ENCODE assay signal across 1 cellular context in the genomic region with DNA sequence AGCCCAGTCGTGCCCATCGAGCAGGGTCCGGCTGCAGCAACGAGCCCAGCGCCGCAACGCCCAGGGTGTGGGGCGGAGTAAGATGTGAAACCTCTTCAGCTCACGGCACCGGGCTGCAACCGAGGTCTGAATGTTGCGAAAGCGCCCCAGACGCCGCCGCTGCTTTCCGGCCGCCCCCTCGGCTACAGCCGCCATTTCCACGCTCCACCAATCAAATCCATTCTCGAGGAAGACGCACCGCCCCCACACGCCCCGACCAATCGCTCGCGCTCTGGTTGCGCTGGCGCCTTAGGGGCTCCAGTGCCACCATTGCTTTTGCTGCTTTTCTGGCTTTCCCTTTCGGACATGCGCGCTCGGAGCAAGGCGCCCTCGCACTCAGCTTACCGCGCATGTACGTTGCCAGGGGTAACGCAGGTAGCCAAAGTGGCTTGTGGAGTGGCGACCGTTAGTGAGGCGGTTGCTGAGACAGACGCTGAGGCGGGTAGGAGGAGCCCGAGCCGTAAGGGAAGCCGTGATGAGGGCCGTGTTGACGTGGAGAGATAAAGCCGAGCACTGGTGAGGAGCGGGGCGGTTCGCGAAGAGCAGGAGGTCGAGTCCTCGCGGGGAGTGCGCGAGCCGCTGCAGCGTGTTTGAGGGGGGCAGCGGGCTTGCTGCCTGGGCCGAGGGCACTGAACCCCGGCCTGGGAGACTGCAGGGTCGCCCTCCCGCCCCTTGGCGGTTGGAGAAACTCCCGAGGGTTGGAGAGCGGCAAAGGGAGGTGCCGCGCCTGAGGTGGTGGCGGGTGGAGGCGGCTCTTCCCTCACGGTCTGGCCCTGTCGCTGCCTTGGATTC.
TF ChIP-seq lines count a peak whose summit lies in the region.

A gene with protein sequence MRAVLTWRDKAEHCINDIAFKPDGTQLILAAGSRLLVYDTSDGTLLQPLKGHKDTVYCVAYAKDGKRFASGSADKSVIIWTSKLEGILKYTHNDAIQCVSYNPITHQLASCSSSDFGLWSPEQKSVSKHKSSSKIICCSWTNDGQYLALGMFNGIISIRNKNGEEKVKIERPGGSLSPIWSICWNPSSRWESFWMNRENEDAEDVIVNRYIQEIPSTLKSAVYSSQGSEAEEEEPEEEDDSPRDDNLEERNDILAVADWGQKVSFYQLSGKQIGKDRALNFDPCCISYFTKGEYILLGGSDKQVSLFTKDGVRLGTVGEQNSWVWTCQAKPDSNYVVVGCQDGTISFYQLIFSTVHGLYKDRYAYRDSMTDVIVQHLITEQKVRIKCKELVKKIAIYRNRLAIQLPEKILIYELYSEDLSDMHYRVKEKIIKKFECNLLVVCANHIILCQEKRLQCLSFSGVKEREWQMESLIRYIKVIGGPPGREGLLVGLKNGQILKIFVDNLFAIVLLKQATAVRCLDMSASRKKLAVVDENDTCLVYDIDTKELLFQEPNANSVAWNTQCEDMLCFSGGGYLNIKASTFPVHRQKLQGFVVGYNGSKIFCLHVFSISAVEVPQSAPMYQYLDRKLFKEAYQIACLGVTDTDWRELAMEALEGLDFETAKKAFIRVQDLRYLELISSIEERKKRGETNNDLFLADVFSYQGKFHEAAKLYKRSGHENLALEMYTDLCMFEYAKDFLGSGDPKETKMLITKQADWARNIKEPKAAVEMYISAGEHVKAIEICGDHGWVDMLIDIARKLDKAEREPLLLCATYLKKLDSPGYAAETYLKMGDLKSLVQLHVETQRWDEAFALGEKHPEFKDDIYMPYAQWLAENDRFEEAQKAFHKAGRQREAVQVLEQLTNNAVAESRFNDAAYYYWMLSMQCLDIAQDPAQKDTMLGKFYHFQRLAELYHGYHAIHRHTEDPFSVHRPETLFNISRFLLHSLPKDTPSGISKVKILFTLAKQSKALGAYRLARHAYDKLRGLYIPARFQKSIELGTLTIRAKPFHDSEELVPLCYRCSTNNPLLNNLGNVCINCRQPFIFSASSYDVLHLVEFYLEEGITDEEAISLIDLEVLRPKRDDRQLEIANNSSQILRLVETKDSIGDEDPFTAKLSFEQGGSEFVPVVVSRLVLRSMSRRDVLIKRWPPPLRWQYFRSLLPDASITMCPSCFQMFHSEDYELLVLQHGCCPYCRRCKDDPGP (plus strand): TSS at position 408 of the 831 bp plus-strand sequence. CDS start 107 bp downstream, at position 515.
A gene (minus strand): TSS at position 132 of the 831 bp plus-strand sequence. CDS start 115 bp downstream, at position 17.

TF ChIP-seq in GM12878, 131 proteins besides CTCF, POLR2A, EP300 and RAD21 (continued from another document and continues in another):
- TF ChIP-seq, protein P1, sequence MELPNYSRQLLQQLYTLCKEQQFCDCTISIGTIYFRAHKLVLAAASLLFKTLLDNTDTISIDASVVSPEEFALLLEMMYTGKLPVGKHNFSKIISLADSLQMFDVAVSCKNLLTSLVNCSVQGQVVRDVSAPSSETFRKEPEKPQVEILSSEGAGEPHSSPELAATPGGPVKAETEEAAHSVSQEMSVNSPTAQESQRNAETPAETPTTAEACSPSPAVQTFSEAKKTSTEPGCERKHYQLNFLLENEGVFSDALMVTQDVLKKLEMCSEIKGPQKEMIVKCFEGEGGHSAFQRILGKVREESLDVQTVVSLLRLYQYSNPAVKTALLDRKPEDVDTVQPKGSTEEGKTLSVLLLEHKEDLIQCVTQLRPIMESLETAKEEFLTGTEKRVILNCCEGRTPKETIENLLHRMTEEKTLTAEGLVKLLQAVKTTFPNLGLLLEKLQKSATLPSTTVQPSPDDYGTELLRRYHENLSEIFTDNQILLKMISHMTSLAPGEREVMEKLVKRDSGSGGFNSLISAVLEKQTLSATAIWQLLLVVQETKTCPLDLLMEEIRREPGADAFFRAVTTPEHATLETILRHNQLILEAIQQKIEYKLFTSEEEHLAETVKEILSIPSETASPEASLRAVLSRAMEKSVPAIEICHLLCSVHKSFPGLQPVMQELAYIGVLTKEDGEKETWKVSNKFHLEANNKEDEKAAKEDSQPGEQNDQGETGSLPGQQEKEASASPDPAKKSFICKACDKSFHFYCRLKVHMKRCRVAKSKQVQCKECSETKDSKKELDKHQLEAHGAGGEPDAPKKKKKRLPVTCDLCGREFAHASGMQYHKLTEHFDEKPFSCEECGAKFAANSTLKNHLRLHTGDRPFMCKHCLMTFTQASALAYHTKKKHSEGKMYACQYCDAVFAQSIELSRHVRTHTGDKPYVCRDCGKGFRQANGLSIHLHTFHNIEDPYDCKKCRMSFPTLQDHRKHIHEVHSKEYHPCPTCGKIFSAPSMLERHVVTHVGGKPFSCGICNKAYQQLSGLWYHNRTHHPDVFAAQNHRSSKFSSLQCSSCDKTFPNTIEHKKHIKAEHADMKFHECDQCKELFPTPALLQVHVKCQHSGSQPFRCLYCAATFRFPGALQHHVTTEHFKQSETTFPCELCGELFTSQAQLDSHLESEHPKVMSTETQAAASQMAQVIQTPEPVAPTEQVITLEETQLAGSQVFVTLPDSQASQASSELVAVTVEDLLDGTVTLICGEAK (IDR thresholded peaks at IDR 0.05; ENCODE audit: borderline replicate concordance): no peak
- TF ChIP-seq ATF7 (IDR thresholded peaks at IDR 0.05; ENCODE audit: low read depth) (no peak), HCFC1 (IDR thresholded peaks at IDR 0.05; ENCODE audit: low read length) (peak; percentile 56), KDM1A (IDR thresholded peaks at IDR 0.05; ENCODE audit: borderline replicate concordance) (no peak), BCL11A (IDR thresholded peaks at IDR 0.05; ENCODE audit: low read depth, low read length) (0 out of 2 replicates have a peak, but pooled peaks have one; percentile 10), RB1 (IDR thresholded peaks at IDR 0.05; ENCODE audit: borderline replicate concordance) (peak; percentile 63; the same call in 1 of the 2 replicates), NR2C1 (IDR thresholded peaks at IDR 0.05) (no peak), SIN3A (IDR thresholded peaks at IDR 0.05; ENCODE audit: low read depth, low read length) (peak; percentile 73), STAT1 (conservative IDR thresholded peaks at IDR 0.05) (no peak), SUZ12 (IDR thresholded peaks at IDR 0.05; ENCODE audit: unreplicated experiment) (no peak), ZNF384 (IDR thresholded peaks at IDR 0.05; ENCODE audit: borderline replicate concordance, low read depth, low read length) (no peak), RCOR1 (conservative IDR thresholded peaks at IDR 0.05; ENCODE audit: low read depth, low read length) (no peak), NFIC (IDR thresholded peaks at IDR 0.05; ENCODE audit: low read depth, low read length) (no peak), ZNF274 (IDR thresholded peaks at IDR 0.05; ENCODE audit: insufficient read depth, insufficient read length) (no peak), SP1 (IDR thresholded peaks at IDR 0.05; ENCODE audit: low read depth, low read length) (peak; percentile 89), MEF2A (IDR thresholded peaks at IDR 0.05; ENCODE audit: insufficient read depth, low read depth, low read length) (0 out of 2 replicates have a peak, but pooled peaks have one; percentile 7), CHD2 (IDR thresholded peaks at IDR 0.05; ENCODE audit: borderline replicate concordance, low read depth, low read length) (peak; percentile 46; the same call in 1 of the 2 replicates), JUND (IDR thresholded peaks at IDR 0.05; ENCODE audit: low read depth, low read length) (no peak), NR2F1 (conservative IDR thresholded peaks at IDR 0.05) (peak; percentile 72), SPI1 (IDR thresholded peaks at IDR 0.05; ENCODE audit: borderline replicate concordance, insufficient read depth, low read depth, low read length) (no peak), SREBF2 (IDR thresholded peaks at IDR 0.05; ENCODE audit: low read length) (no peak; the same call in 1 of the 2 replicates), CBX3 (IDR thresholded peaks at IDR 0.05; ENCODE audit: borderline replicate concordance, low read depth) (no peak), MTA2 (IDR thresholded peaks at IDR 0.05; ENCODE audit: low read depth) (no peak; the same call in 1 of the 2 replicates), TCF7 (IDR thresholded peaks at IDR 0.05; ENCODE audit: borderline replicate concordance) (no peak), MTA3 (IDR thresholded peaks at IDR 0.05; ENCODE audit: borderline replicate concordance, low read length) (no peak), EZH2 (IDR thresholded peaks at IDR 0.05; ENCODE audit: borderline replicate concordance, control insufficient read depth, low read depth, low read length) (no peak)
- TF ChIP-seq, protein P2, sequence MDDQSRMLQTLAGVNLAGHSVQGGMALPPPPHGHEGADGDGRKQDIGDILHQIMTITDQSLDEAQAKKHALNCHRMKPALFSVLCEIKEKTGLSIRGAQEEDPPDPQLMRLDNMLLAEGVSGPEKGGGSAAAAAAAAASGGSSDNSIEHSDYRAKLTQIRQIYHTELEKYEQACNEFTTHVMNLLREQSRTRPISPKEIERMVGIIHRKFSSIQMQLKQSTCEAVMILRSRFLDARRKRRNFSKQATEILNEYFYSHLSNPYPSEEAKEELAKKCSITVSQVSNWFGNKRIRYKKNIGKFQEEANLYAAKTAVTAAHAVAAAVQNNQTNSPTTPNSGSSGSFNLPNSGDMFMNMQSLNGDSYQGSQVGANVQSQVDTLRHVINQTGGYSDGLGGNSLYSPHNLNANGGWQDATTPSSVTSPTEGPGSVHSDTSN (IDR thresholded peaks at IDR 0.05; ENCODE audit: insufficient replicate concordance, low read depth, low read length): no peak
- TF ChIP-seq, protein P3, sequence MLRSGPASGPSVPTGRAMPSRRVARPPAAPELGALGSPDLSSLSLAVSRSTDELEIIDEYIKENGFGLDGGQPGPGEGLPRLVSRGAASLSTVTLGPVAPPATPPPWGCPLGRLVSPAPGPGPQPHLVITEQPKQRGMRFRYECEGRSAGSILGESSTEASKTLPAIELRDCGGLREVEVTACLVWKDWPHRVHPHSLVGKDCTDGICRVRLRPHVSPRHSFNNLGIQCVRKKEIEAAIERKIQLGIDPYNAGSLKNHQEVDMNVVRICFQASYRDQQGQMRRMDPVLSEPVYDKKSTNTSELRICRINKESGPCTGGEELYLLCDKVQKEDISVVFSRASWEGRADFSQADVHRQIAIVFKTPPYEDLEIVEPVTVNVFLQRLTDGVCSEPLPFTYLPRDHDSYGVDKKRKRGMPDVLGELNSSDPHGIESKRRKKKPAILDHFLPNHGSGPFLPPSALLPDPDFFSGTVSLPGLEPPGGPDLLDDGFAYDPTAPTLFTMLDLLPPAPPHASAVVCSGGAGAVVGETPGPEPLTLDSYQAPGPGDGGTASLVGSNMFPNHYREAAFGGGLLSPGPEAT (IDR thresholded peaks at IDR 0.05; ENCODE audit: low read depth): peak; percentile 19; the same call in 1 of the 2 replicates
- TF ChIP-seq, protein P4, sequence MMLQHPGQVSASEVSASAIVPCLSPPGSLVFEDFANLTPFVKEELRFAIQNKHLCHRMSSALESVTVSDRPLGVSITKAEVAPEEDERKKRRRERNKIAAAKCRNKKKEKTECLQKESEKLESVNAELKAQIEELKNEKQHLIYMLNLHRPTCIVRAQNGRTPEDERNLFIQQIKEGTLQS (IDR thresholded peaks at IDR 0.05; ENCODE audit: borderline replicate concordance, extremely low read depth, low read depth, low read length): no peak
- TF ChIP-seq, protein P5, sequence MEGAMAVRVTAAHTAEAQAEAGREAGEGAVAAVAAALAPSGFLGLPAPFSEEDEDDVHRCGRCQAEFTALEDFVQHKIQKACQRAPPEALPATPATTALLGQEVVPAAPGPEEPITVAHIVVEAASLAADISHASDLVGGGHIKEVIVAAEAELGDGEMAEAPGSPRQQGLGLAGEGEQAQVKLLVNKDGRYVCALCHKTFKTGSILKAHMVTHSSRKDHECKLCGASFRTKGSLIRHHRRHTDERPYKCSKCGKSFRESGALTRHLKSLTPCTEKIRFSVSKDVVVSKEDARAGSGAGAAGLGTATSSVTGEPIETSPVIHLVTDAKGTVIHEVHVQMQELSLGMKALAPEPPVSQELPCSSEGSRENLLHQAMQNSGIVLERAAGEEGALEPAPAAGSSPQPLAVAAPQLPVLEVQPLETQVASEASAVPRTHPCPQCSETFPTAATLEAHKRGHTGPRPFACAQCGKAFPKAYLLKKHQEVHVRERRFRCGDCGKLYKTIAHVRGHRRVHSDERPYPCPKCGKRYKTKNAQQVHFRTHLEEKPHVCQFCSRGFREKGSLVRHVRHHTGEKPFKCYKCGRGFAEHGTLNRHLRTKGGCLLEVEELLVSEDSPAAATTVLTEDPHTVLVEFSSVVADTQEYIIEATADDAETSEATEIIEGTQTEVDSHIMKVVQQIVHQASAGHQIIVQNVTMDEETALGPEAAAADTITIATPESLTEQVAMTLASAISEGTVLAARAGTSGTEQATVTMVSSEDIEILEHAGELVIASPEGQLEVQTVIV (IDR thresholded peaks at IDR 0.05; ENCODE audit: borderline replicate concordance, partially characterized antibody): peak; percentile 99
- TF ChIP-seq, protein P6, sequence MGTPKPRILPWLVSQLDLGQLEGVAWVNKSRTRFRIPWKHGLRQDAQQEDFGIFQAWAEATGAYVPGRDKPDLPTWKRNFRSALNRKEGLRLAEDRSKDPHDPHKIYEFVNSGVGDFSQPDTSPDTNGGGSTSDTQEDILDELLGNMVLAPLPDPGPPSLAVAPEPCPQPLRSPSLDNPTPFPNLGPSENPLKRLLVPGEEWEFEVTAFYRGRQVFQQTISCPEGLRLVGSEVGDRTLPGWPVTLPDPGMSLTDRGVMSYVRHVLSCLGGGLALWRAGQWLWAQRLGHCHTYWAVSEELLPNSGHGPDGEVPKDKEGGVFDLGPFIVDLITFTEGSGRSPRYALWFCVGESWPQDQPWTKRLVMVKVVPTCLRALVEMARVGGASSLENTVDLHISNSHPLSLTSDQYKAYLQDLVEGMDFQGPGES (IDR thresholded peaks at IDR 0.05): no peak; the same call in 1 of the 2 replicates
- TF ChIP-seq, protein P7, sequence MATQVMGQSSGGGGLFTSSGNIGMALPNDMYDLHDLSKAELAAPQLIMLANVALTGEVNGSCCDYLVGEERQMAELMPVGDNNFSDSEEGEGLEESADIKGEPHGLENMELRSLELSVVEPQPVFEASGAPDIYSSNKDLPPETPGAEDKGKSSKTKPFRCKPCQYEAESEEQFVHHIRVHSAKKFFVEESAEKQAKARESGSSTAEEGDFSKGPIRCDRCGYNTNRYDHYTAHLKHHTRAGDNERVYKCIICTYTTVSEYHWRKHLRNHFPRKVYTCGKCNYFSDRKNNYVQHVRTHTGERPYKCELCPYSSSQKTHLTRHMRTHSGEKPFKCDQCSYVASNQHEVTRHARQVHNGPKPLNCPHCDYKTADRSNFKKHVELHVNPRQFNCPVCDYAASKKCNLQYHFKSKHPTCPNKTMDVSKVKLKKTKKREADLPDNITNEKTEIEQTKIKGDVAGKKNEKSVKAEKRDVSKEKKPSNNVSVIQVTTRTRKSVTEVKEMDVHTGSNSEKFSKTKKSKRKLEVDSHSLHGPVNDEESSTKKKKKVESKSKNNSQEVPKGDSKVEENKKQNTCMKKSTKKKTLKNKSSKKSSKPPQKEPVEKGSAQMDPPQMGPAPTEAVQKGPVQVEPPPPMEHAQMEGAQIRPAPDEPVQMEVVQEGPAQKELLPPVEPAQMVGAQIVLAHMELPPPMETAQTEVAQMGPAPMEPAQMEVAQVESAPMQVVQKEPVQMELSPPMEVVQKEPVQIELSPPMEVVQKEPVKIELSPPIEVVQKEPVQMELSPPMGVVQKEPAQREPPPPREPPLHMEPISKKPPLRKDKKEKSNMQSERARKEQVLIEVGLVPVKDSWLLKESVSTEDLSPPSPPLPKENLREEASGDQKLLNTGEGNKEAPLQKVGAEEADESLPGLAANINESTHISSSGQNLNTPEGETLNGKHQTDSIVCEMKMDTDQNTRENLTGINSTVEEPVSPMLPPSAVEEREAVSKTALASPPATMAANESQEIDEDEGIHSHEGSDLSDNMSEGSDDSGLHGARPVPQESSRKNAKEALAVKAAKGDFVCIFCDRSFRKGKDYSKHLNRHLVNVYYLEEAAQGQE (IDR thresholded peaks at IDR 0.05; ENCODE audit: low read depth, low read length): peak; percentile 27; the same call in 1 of the 2 replicates
